Comparison of ENCODE assay signal across 15 cellular contexts in genomic region chr5:103057208-103058130, GRCh38.
DNase-seq lines count a peak whose midpoint lies in the region; ATAC-seq and TF ChIP-seq lines count a peak whose summit lies in the region.
"Had no signal": no experiment of that assay in that cellular context is flagged by ENCODE, and none has a peak within 500 bp of the region (broad histone marks: within the 10 kb centered on the region; RNA-seq: fewer than 3 reads in every experiment).

No MANE protein-coding gene starts in this region.

- peaks cover 3% of the 10 kb centered on the region; the same call in 2 of the 3 replicates for H3K36me3 Mint-ChIP-seq in GM23338 (ENCODE audit: low read depth)
- H3K36me3 Mint-ChIP-seq in endodermal cell (ENCODE audit: low read depth) = peaks cover 3% of the 10 kb centered on the region
- H3K36me3 Mint-ChIP-seq in neural progenitor cell = peaks cover 2% of the 10 kb centered on the region
- H3K36me3 Mint-ChIP-seq: naive B cell had no signal

- H3F3A ChIP-seq in GM23338 (replicated peaks; ENCODE audit: low read depth) (no peaks in the 10 kb centered on the region), PC-9 (ENCODE audit: insufficient read depth, low read depth) (no peaks in the 10 kb centered on the region), neural progenitor cell (ENCODE audit: low read depth) (no peaks in the 10 kb centered on the region)

- H3K36me3 ChIP-seq in GM23338 (ENCODE audit: insufficient read depth) = no peaks in the 10 kb centered on the region
- H3K36me3 ChIP-seq in PC-9 (ENCODE audit: low read depth) = no peaks in the 10 kb centered on the region
- H3K36me3 ChIP-seq in endodermal cell (ENCODE audit: control insufficient read depth, insufficient read depth, low read length) = no peaks in the 10 kb centered on the region
- H3K36me3 ChIP-seq in neural progenitor cell = no peaks in the 10 kb centered on the region

- intact Hi-C loops in PC-9 (cut with micrococcal nuclease; ENCODE audit: unreplicated experiment) (no loop called here), Right ventricle myocardium superior (cut with DNase I) (no loop called here)

- H3K9me3 ChIP-seq in PC-9 (ENCODE audit: insufficient read depth, low read depth) (peaks cover 5% of the 10 kb centered on the region; the same call in 1 of the 2 replicates), endodermal cell (ENCODE audit: control insufficient read depth, low read length) (peaks cover 9% of the 10 kb centered on the region), neural progenitor cell (ENCODE audit: low read depth) (no peaks in the 10 kb centered on the region)

- CTCF ChIA-PET in PC-9 (lab: Charles Lee) = no interaction called here

- peaks cover 10% of the 10 kb centered on the region for H3K9me3 Mint-ChIP-seq in GM23338
- H3K9me3 Mint-ChIP-seq in endodermal cell = peaks cover 21% of the 10 kb centered on the region
- peaks cover 11% of the 10 kb centered on the region for H3K9me3 Mint-ChIP-seq in neural progenitor cell

- H3K9ac ChIP-seq in endodermal cell (ENCODE audit: extremely low read depth, low read length, poor library complexity, severe bottlenecking) (no peak overlapping the region), neural progenitor cell (no peak overlapping the region)

- ATAC-seq in GM23338 (no peak), GM21717 (IDR thresholded peaks at IDR 0.05; ENCODE audit: unreplicated experiment) (no peak), Right ventricle myocardium superior (ENCODE audit: poor library complexity) (no peak), HG03095 (IDR thresholded peaks at IDR 0.05; ENCODE audit: unreplicated experiment) (no peak), GM18868 (IDR thresholded peaks at IDR 0.05; ENCODE audit: unreplicated experiment) (no peak)
- ATAC-seq: GM12878; sciatic nerve; stimulated activated naive CD8-positive, alpha-beta T cell treated with anti-CD3 and anti-CD28 coated beads, Interleukin-15, Interleukin-2, amounts not matched to agents 100 U/mL and 50 U/mL, for 24 hours had no signal

- no peaks in the 10 kb centered on the region for H3K27me3 ChIP-seq in GM23338 (ENCODE audit: insufficient read depth)
- no peaks in the 10 kb centered on the region for H3K27me3 ChIP-seq in PC-9 (ENCODE audit: insufficient read depth, low read depth)
- H3K27me3 ChIP-seq in endodermal cell (ENCODE audit: control insufficient read depth, insufficient read depth, low read length, poor library complexity, severe bottlenecking) = no peaks in the 10 kb centered on the region
- H3K27me3 ChIP-seq in neural progenitor cell = no peaks in the 10 kb centered on the region

- H3K9me2 ChIP-seq in GM23338 (ENCODE audit: insufficient read depth) (peaks cover 4% of the 10 kb centered on the region; the same call in 1 of the 2 replicates), PC-9 (ENCODE audit: insufficient read depth) (no peaks in the 10 kb centered on the region)

- H3K4me3 Mint-ChIP-seq in GM23338 (no peak overlapping the region), endodermal cell (no peak overlapping the region), neural progenitor cell (no peak overlapping the region)
- H3K4me3 Mint-ChIP-seq: naive B cell had no signal

- no peaks in the 10 kb centered on the region for H3K27me3 Mint-ChIP-seq in GM23338 (ENCODE audit: insufficient read depth, low read depth, poor library complexity)
- no peaks in the 10 kb centered on the region for H3K27me3 Mint-ChIP-seq in endodermal cell (ENCODE audit: insufficient read depth)
- H3K27me3 Mint-ChIP-seq in neural progenitor cell (ENCODE audit: insufficient read depth, low read depth) = no peaks in the 10 kb centered on the region
- H3K27me3 Mint-ChIP-seq: naive B cell had no signal

- H3K27ac ChIP-seq in GM23338 (ENCODE audit: low read depth) = no peak overlapping the region
- no peak overlapping the region for H3K27ac ChIP-seq in PC-9
- no peak overlapping the region for H3K27ac ChIP-seq in endodermal cell (ENCODE audit: low read depth, low read length)
- H3K27ac ChIP-seq in neural progenitor cell = no peak overlapping the region

- H3K27ac Mint-ChIP-seq in GM23338 (peak overlapping the region; percentile 20; the same call in 1 of the 2 replicates), endodermal cell (peak overlapping the region; percentile 91), neural progenitor cell (no peak overlapping the region)

- H3K4me3 ChIP-seq in GM23338 (no peak overlapping the region), PC-9 (no peak overlapping the region), endodermal cell (ENCODE audit: low read length) (no peak overlapping the region), neural progenitor cell (no peak overlapping the region)
- H3K4me3 ChIP-seq: GM12878 had no signal

- no peak overlapping the region for H3K4me2 ChIP-seq in GM23338
- no peak overlapping the region for H3K4me2 ChIP-seq in PC-9
- H3K4me2 ChIP-seq in neural progenitor cell = no peak overlapping the region

- H2AFZ ChIP-seq in GM23338 (peak overlapping the region; percentile 69), PC-9 (no peak overlapping the region; the same call in 1 of the 2 replicates), neural progenitor cell (replicated peaks) (peak overlapping the region; percentile 31)

- H3K79me2 ChIP-seq in GM23338 (replicated peaks; ENCODE audit: insufficient read depth) (no peaks in the 10 kb centered on the region), PC-9 (ENCODE audit: low read depth) (no peaks in the 10 kb centered on the region), neural progenitor cell (ENCODE audit: low read depth) (no peaks in the 10 kb centered on the region)

- TF ChIP-seq CTCF in GM23338 (conservative IDR thresholded peaks at IDR 0.05; ENCODE audit: low read depth in 2 of 2) (no peak), PC-9 (conservative IDR thresholded peaks at IDR 0.05) (no peak), endodermal cell (conservative IDR thresholded peaks at IDR 0.05) (no peak), neural progenitor cell (IDR thresholded peaks at IDR 0.05) (no peak)

- BruUV-seq in PC-9 (replicated peaks; lab: Mats Ljungman, UMichigan) = no TSS peak

- DNase-seq in GM23338 (ENCODE audit: low spot score) = no peak
- DNase-seq in PC-9 = peak; percentile 15 to 61
- peak; percentile 49 for DNase-seq in endodermal cell
- DNase-seq in neural progenitor cell (ENCODE audit: low spot score) = no peak
- no peak for DNase-seq in Right ventricle myocardium superior
- DNase-seq: activated CD4-positive, CD25-positive, alpha-beta regulatory T cell treated with anti-CD3 and anti-CD28 coated beads, Interleukin-2, amount 50 U/mL, for 72 hours; activated T-cell treated with anti-CD3 and anti-CD28 coated beads, Interleukin-2, amount 50 U/mL, for 1 hour; amygdala; naive B cell; stimulated activated naive CD8-positive, alpha-beta T cell treated with anti-CD3 and anti-CD28 coated beads, Interleukin-15, Interleukin-2, amounts not matched to agents 100 U/mL and 50 U/mL, for 24 hours had no signal

- POLR2A ChIA-PET in PC-9 (lab: Charles Lee; ENCODE audit: unreplicated experiment) = no interaction called here

- WGBS in endodermal cell (ENCODE audit: insufficient coverage in 1 of 2, insufficient read length in 1 of 2), 2 experiments = 74 to 86% methylated on average over 4 to 7 of the region's 7 CpGs

- H3K4me1 ChIP-seq in GM23338 (ENCODE audit: insufficient read depth) (peaks cover 21% of the 10 kb centered on the region), PC-9 (replicated peaks; ENCODE audit: insufficient read depth) (peaks cover 8% of the 10 kb centered on the region; the same call in 1 of the 2 replicates), endodermal cell (ENCODE audit: control insufficient read depth, insufficient read depth, low read length) (peaks cover 7% of the 10 kb centered on the region), neural progenitor cell (no peaks in the 10 kb centered on the region)

- H4K20me1 ChIP-seq in GM23338 (replicated peaks; ENCODE audit: insufficient read depth) (no peaks in the 10 kb centered on the region), PC-9 (ENCODE audit: insufficient read depth) (no peaks in the 10 kb centered on the region), neural progenitor cell (ENCODE audit: low read depth) (no peaks in the 10 kb centered on the region)

- H3K4me1 Mint-ChIP-seq in GM23338 (peaks cover 34% of the 10 kb centered on the region), endodermal cell (peaks cover 35% of the 10 kb centered on the region), neural progenitor cell (no peaks in the 10 kb centered on the region)
- H3K4me1 Mint-ChIP-seq: naive B cell had no signal

TF ChIP-seq in GM23338, 12 proteins besides CTCF, POLR2A, EP300 and RAD21 (continues in another document):
- TF ChIP-seq NANOG (IDR thresholded peaks at IDR 0.05; ENCODE audit: borderline replicate concordance) (no peak), POLR2AphosphoS5 (IDR thresholded peaks at IDR 0.05; ENCODE audit: low read depth) (no peak), EZH2 (IDR thresholded peaks at IDR 0.05; ENCODE audit: low read depth, unreplicated experiment) (no peak), ETS1 (IDR thresholded peaks at IDR 0.05) (no peak)

Comparison
In these comparisons a context has a peak if more than half of its experiments do, and no peak if none do; other contexts are left out.
1. DNase-seq: peak in PC-9 (2 of 2) and endodermal cell (single experiment); none in GM23338 (single experiment), neural progenitor cell (single experiment) and Right ventricle myocardium superior (single experiment).